Comparison of ENCODE assay signal across 1 cellular context in genomic region chr5:159158553-159159091, GRCh38. TPM values are rescaled to one million over a fixed set of nuclear protein-coding genes. Genes with fewer than 3 reads are reported as not detected.
"Had no signal": no experiment of that assay in that cellular context is flagged by ENCODE, and none has a peak within 500 bp of the region (broad histone marks: within the 10 kb centered on the region; RNA-seq: fewer than 3 reads in every experiment).

No MANE protein-coding gene starts in this region.

RNA-seq across cellular contexts. Expression of gene EBF1, which starts 58.9 kb away (rescaled TPM):
- total RNA-seq: activated CD8-positive, alpha-beta memory T cell treated with anti-CD3 and anti-CD28 coated beads for 36 hours had no signal
